In the genomic region with DNA sequence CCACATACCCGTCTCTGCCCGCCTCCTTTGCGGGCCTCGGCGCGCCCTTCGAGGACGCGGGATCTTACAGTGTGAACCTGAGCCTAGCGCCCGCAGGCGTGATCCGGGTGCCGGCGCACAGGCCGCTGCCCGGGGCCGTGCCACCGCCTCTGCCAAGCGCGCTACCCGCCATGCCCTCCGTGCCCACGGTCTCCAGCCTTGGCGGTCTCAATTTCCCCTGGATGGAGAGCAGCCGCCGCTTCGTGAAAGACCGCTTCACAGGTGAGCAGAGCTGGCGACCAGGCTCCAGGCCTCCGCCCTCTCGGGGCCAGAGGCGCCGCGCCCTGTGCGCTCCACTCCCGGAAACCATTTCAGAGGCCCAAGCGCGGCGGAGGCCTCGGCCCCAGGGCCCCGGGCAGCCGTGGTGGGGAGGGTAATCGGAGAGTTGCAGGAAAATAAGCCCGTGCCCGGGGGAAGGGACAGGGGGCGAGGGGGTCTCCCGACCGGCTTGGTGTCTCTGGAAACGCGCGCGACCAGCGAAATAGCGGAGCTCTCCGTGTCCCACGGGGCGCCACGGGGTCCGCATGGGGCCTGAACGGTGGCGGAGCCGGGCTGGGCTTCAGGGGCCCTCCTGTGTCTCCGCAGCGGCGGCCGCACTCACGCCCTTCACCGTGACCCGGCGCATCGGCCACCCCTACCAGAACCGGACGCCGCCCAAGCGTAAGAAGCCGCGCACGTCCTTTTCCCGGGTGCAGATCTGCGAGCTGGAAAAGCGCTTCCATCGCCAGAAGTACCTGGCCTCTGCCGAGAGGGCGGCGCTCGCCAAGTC, we compare ENCODE assay signal across 9 cellular contexts. TPM values are rescaled to one million over a fixed set of nuclear protein-coding genes. Genes with fewer than 3 reads are reported as not detected.
DNase-seq lines count a peak whose midpoint lies in the region; ATAC-seq and TF ChIP-seq lines count a peak whose summit lies in the region.
"Had no signal": no experiment of that assay in that cellular context is flagged by ENCODE, and none has a peak within 500 bp of the region (broad histone marks: within the 10 kb centered on the region; RNA-seq: fewer than 3 reads in every experiment).

No MANE protein-coding gene starts in this region.

- H3K27ac ChIP-seq in effector memory CD4-positive, alpha-beta T cell (ENCODE audit: insufficient read depth, low read length, poor library complexity, severe bottlenecking): no peak overlapping the region

- H3K4me3 Mint-ChIP-seq in activated CD4-positive, alpha-beta memory T cell treated with anti-CD3 and anti-CD28 coated beads, Interleukin-2, amount 10 ng/mL, durations not matched to agents 7 days and 5 days: peak overlapping the region; percentile 24
- H3K4me3 Mint-ChIP-seq in naive thymus-derived CD8-positive, alpha-beta T cell: peak overlapping the region in 3 of 10 donors; percentile 22 to 65 (median 33)

- no peak overlapping the region for H3K4me3 ChIP-seq in effector memory CD4-positive, alpha-beta T cell (ENCODE audit: insufficient read depth, low read depth, low read length, poor library complexity, severe bottlenecking)

- peaks cover 19% of the 10 kb centered on the region for H3K4me1 ChIP-seq in effector memory CD4-positive, alpha-beta T cell (ENCODE audit: control insufficient read depth, insufficient read depth, low read length, poor library complexity, severe bottlenecking)

- ATAC-seq in naive thymus-derived CD8-positive, alpha-beta T cell: no peak
- ATAC-seq in GM19467 (IDR thresholded peaks at IDR 0.05; ENCODE audit: unreplicated experiment): no peak

- in situ Hi-C loops in GM13977 (cut with MboI; ENCODE audit: low pct_unique_long_range_greater_than_20kb, low sequenced_read_pairs, unreplicated experiment): loop anchor here (25.0 kb wide), 1 partner anchor 1928 kb away; a partner anchor contains a TSS

- H3K36me3 Mint-ChIP-seq in activated CD4-positive, alpha-beta memory T cell treated with anti-CD3 and anti-CD28 coated beads, Interleukin-2, amount 10 ng/mL, durations not matched to agents 7 days and 5 days (ENCODE audit: low read depth): peaks cover 8% of the 10 kb centered on the region
- peaks cover 0 to 6% (median 5%) of the 10 kb centered on the region in 3 donors for H3K36me3 Mint-ChIP-seq in naive thymus-derived CD8-positive, alpha-beta T cell

- peaks cover 18% of the 10 kb centered on the region for H3K4me1 Mint-ChIP-seq in activated CD4-positive, alpha-beta memory T cell treated with anti-CD3 and anti-CD28 coated beads, Interleukin-2, amount 10 ng/mL, durations not matched to agents 7 days and 5 days
- H3K4me1 Mint-ChIP-seq in naive thymus-derived CD8-positive, alpha-beta T cell: peaks cover 13 to 47% (median 31%) of the 10 kb centered on the region in 4 donors

- no peak overlapping the region for H3K27ac Mint-ChIP-seq in activated CD4-positive, alpha-beta memory T cell treated with anti-CD3 and anti-CD28 coated beads, Interleukin-2, amount 10 ng/mL, durations not matched to agents 7 days and 5 days
- no peak overlapping the region for H3K27ac Mint-ChIP-seq in naive thymus-derived CD8-positive, alpha-beta T cell

- peak; percentile 7; the same call in 1 of the 2 replicates for TF ChIP-seq CTCF in AG09319 (IDR thresholded peaks at IDR 0.05; ENCODE audit: low read depth, low read length)
- TF ChIP-seq CTCF in GM13977 (IDR thresholded peaks at IDR 0.05; ENCODE audit: extremely low read depth, insufficient read depth, missing control alignments): peak; percentile 34

- H3K9me3 ChIP-seq in effector memory CD4-positive, alpha-beta T cell (ENCODE audit: control insufficient read depth, low read length): no peaks in the 10 kb centered on the region

- no peak for DNase-seq in AG09319 (ENCODE audit: extremely low read depth, low read depth)
- DNase-seq in GM13977 (ENCODE audit: low spot score): peak; percentile 49
- peak; percentile 24 for DNase-seq in activated CD4-positive, alpha-beta memory T cell treated with anti-CD3 and anti-CD28 coated beads, Interleukin-2, amount 10 ng/mL, durations not matched to agents 7 days and 5 days
- DNase-seq in iPS-NIHi11 (ENCODE audit: low spot score): peak; percentile 52
- DNase-seq in naive thymus-derived CD8-positive, alpha-beta T cell: no peak
- DNase-seq in globus pallidus (ENCODE audit: low spot score): no peak
- no peak for DNase-seq in effector memory CD4-positive, alpha-beta T cell
- DNase-seq: NCI-H1105 had no signal

- H3K27me3 Mint-ChIP-seq in activated CD4-positive, alpha-beta memory T cell treated with anti-CD3 and anti-CD28 coated beads, Interleukin-2, amount 10 ng/mL, durations not matched to agents 7 days and 5 days: peaks cover 76% of the 10 kb centered on the region
- H3K27me3 Mint-ChIP-seq in naive thymus-derived CD8-positive, alpha-beta T cell: peaks cover 30 to 78% (median 59%) of the 10 kb centered on the region in 5 donors

- H3K36me3 ChIP-seq in effector memory CD4-positive, alpha-beta T cell (ENCODE audit: control insufficient read depth, insufficient read depth, low read length): no peaks in the 10 kb centered on the region

- no peaks in the 10 kb centered on the region for H3K9me3 Mint-ChIP-seq in activated CD4-positive, alpha-beta memory T cell treated with anti-CD3 and anti-CD28 coated beads, Interleukin-2, amount 10 ng/mL, durations not matched to agents 7 days and 5 days
- peaks cover 0 to 6% (median 0%) of the 10 kb centered on the region in 9 donors for H3K9me3 Mint-ChIP-seq in naive thymus-derived CD8-positive, alpha-beta T cell

- peaks cover 25% of the 10 kb centered on the region for H3K27me3 ChIP-seq in effector memory CD4-positive, alpha-beta T cell (replicated peaks; ENCODE audit: control insufficient read depth, insufficient read depth, low read length, poor library complexity, severe bottlenecking)

- POLR2A ChIA-PET in activated CD4-positive, alpha-beta memory T cell treated with anti-CD3 and anti-CD28 coated beads, Interleukin-2, amount 10 ng/mL, durations not matched to agents 7 days and 5 days (lab: Charles Lee): interaction anchor here (2.1 kb wide), 1 partner anchor 78 kb away, joined by 7 read pairs; a partner anchor contains a TSS
- POLR2A ChIA-PET in naive thymus-derived CD8-positive, alpha-beta T cell (lab: Charles Lee): no interaction called here

- CTCF ChIA-PET in activated CD4-positive, alpha-beta memory T cell treated with anti-CD3 and anti-CD28 coated beads, Interleukin-2, amount 10 ng/mL, durations not matched to agents 7 days and 5 days (lab: Charles Lee): interaction anchor here (0.7 to 1.2 kb wide), 4 partner anchors 14 to 102 kb away, joined by 3 read pairs; no protein-coding TSS in a partner anchor

RNA-seq across cellular contexts. Expression of a gene that starts 0.7 kb away (rescaled TPM):
- not detected for total RNA-seq in activated CD4-positive, alpha-beta memory T cell treated with anti-CD3 and anti-CD28 coated beads, Interleukin-2, amount 10 ng/mL, durations not matched to agents 7 days and 5 days
- not detected for total RNA-seq in naive thymus-derived CD8-positive, alpha-beta T cell
- polyA plus RNA-seq in naive thymus-derived CD8-positive, alpha-beta T cell: not detected

Comparison
In these comparisons a context has a peak if more than half of its experiments do, and no peak if none do; other contexts are left out.
1. DNase-seq: peak in GM13977 (single experiment), activated CD4-positive, alpha-beta memory T cell treated with anti-CD3 and anti-CD28 coated beads, Interleukin-2, amount 10 ng/mL, durations not matched to agents 7 days and 5 days (single experiment) and iPS-NIHi11 (single experiment); none in AG09319 (single experiment), naive thymus-derived CD8-positive, alpha-beta T cell (0 of 10), globus pallidus (single experiment) and effector memory CD4-positive, alpha-beta T cell (0 of 3).